Comparison of ENCODE assay signal across 8 cellular contexts in genomic region chr16:88455610-88456355, GRCh38.
DNase-seq lines count a peak whose midpoint lies in the region; ATAC-seq and TF ChIP-seq lines count a peak whose summit lies in the region.

No MANE protein-coding gene starts in this region.

- peak overlapping the region; percentile 96 for H3K27ac Mint-ChIP-seq in stimulated activated memory B cell treated with anti-CD40 and anti-IgM and Interleukin-4, amounts not matched to agents 10 μg/mL and 1 μg/mL and 100 μg/mL, for 72 hours

- H3K27ac ChIP-seq in HL-60 (replicated peaks), result no peak overlapping the region

- H3K36me3 ChIP-seq in mucosa of stomach (ENCODE audit: control insufficient read depth, insufficient read depth, low read length), result no peaks in the 10 kb centered on the region

- peak overlapping the region; percentile 28; the same call in 1 of the 2 replicates for H3K4me3 ChIP-seq in HL-60 (replicated peaks; ENCODE audit: insufficient read depth, low read length)
- H3K4me3 ChIP-seq in choroid plexus epithelial cell (ENCODE audit: low read depth, low read length), result peak overlapping the region; percentile 59
- H3K4me3 ChIP-seq in mucosa of stomach (ENCODE audit: low read length), result peak overlapping the region; percentile 19

- H3K4me3 Mint-ChIP-seq in stimulated activated memory B cell treated with anti-CD40 and anti-IgM and Interleukin-4, amounts not matched to agents 10 μg/mL and 1 μg/mL and 100 μg/mL, for 72 hours, result peak overlapping the region; percentile 91

- no peaks in the 10 kb centered on the region for H3K36me3 Mint-ChIP-seq in stimulated activated memory B cell treated with anti-CD40 and anti-IgM and Interleukin-4, amounts not matched to agents 10 μg/mL and 1 μg/mL and 100 μg/mL, for 72 hours

- peak overlapping the region; percentile 37 for H3K9ac ChIP-seq in mucosa of stomach (ENCODE audit: low read length)

- peak; percentile 49 for ATAC-seq in stimulated activated memory B cell treated with anti-CD40 and anti-IgM and Interleukin-4, amounts not matched to agents 10 μg/mL and 1 μg/mL and 100 μg/mL, for 72 hours
- ATAC-seq in HG02571 (IDR thresholded peaks at IDR 0.05; ENCODE audit: unreplicated experiment), result no peak

- H3K4me1 ChIP-seq in mucosa of stomach (ENCODE audit: control insufficient read depth, insufficient read depth, low read length), result peaks cover 54% of the 10 kb centered on the region

- H3K9me3 Mint-ChIP-seq in stimulated activated memory B cell treated with anti-CD40 and anti-IgM and Interleukin-4, amounts not matched to agents 10 μg/mL and 1 μg/mL and 100 μg/mL, for 72 hours, result no peaks in the 10 kb centered on the region

- H3K27me3 ChIP-seq in HL-60 (ENCODE audit: insufficient read depth, poor library complexity, severe bottlenecking), result peaks cover 14% of the 10 kb centered on the region
- peaks cover 8% of the 10 kb centered on the region for H3K27me3 ChIP-seq in mucosa of stomach (ENCODE audit: control insufficient read depth, insufficient read depth, low read length)

- no peaks in the 10 kb centered on the region for H3K9me3 ChIP-seq in mucosa of stomach (ENCODE audit: control insufficient read depth, low read length)

- H3K4me1 Mint-ChIP-seq in stimulated activated memory B cell treated with anti-CD40 and anti-IgM and Interleukin-4, amounts not matched to agents 10 μg/mL and 1 μg/mL and 100 μg/mL, for 72 hours, result peaks cover 71% of the 10 kb centered on the region

- H3K27me3 Mint-ChIP-seq in stimulated activated memory B cell treated with anti-CD40 and anti-IgM and Interleukin-4, amounts not matched to agents 10 μg/mL and 1 μg/mL and 100 μg/mL, for 72 hours, result no peaks in the 10 kb centered on the region

- TF ChIP-seq CTCF in HL-60 (IDR thresholded peaks at IDR 0.05; ENCODE audit: insufficient read depth, low read length) (no peak), choroid plexus epithelial cell (conservative IDR thresholded peaks at IDR 0.05; ENCODE audit: low read depth, low read length) (peak; percentile 1)

- DNase-seq in DMS 273 (lab: John Stamatoyannopoulos, UW; ENCODE audit: unreplicated experiment) (peak; percentile 64), DMS 273 treated with DMSO at 0.1 percent for 48 hours (lab: John Stamatoyannopoulos, UW) (no peak), HL-60 (ENCODE audit: low read depth in 1 of 2, low spot score in 1 of 2) (peak in 1 of 2 experiments; percentile 26), choroid plexus epithelial cell (ENCODE audit: low read depth) (peak; percentile 53)
- peak; percentile 82 for DNase-seq in activated CD4-positive, CD25-positive, alpha-beta regulatory T cell treated with anti-CD3 and anti-CD28 coated beads, Interleukin-2, amount 50 U/mL, for 72 hours
